21 cellular contexts compared by ENCODE assay signal in genomic region chr10:37436361-37436760, GRCh38.
"Had no signal": no experiment of that assay in that cellular context is flagged by ENCODE, and none has a peak within 500 bp of the region (broad histone marks: within the 10 kb centered on the region; RNA-seq: fewer than 3 reads in every experiment).

No MANE protein-coding gene starts in this region.

- FAIRE-seq: astrocyte, pancreas had no signal

- H3K79me2 ChIP-seq: hepatocyte had no signal

- ATAC-seq: activated naive CD4-positive, alpha-beta T cell treated with anti-CD3 and anti-CD28 coated beads, Interleukin-2, amount 50 U/mL, for 72 hours; activated T-cell treated with anti-CD3 and anti-CD28 coated beads, Interleukin-2, amount 50 U/mL, for 72 hours; naive thymus-derived CD8-positive, alpha-beta T cell; pancreas; stimulated activated naive B cell treated with anti-CD40 and anti-IgM and Interleukin-4, amounts not matched to agents 10 μg/mL and 1 μg/mL and 100 μg/mL, for 72 hours; T-helper 17 cell; upper lobe of right lung had no signal

- H3K4me2 ChIP-seq: hepatocyte had no signal

- H3K27ac ChIP-seq: adrenal gland, esophagus squamous epithelium, hepatocyte, pancreas, sigmoid colon, spleen, upper lobe of right lung, WERI-Rb-1 had no signal

- H3K4me3 ChIP-seq: adrenal gland, esophagus squamous epithelium, hepatocyte, pancreas, sigmoid colon, spleen, upper lobe of right lung had no signal

- H2AFZ ChIP-seq: hepatocyte had no signal

- H3K9me3 ChIP-seq: adrenal gland, esophagus squamous epithelium, pancreas, sigmoid colon, upper lobe of right lung had no signal

- H3K36me3 ChIP-seq: adrenal gland, esophagus squamous epithelium, pancreas, sigmoid colon, spleen, upper lobe of right lung, WERI-Rb-1 had no signal

- DNase-seq: activated CD4-positive, alpha-beta T cell treated with anti-CD3 and anti-CD28 coated beads for 1 hour; activated CD8-positive, alpha-beta memory T cell treated with anti-CD3 and anti-CD28 coated beads for 24 hours; activated CD8-positive, alpha-beta memory T cell treated with anti-CD3 and anti-CD28 coated beads, Interleukin-2, amount 50 U/mL, for 48 hours; activated gamma-delta T cell treated with Interleukin-2 at 50 U/mL for 16 hours; activated T-cell treated with anti-CD3 and anti-CD28 coated beads, Interleukin-2, amount 50 U/mL, for 72 hours; adrenal gland; effector CD4-positive, alpha-beta T cell; esophagus squamous epithelium; mesenchymal stem cell; naive thymus-derived CD8-positive, alpha-beta T cell; pancreas; sigmoid colon; spleen; stimulated activated CD4-positive, alpha-beta T cell treated with anti-CD3 and anti-CD28 coated beads, Interleukin-4, amount 100 ng/mL, for 4 hours; stimulated activated naive B cell treated with anti-CD40 and anti-IgM and Interleukin-4, amounts not matched to agents 10 μg/mL and 1 μg/mL and 100 μg/mL, for 72 hours; T-helper 17 cell; upper lobe of right lung; WERI-Rb-1 had no signal

- H3K27me3 ChIP-seq: adrenal gland, esophagus squamous epithelium, hepatocyte, pancreas, sigmoid colon, spleen, upper lobe of right lung had no signal

- H3K4me1 ChIP-seq: adrenal gland, esophagus squamous epithelium, pancreas, sigmoid colon, spleen, upper lobe of right lung had no signal
